ENCODE assay signal across 8 cellular contexts in genomic region chr7:64887756-64888508, GRCh38. TPM values are rescaled to one million over a fixed set of nuclear protein-coding genes. Genes with fewer than 3 reads are reported as not detected.
DNase-seq lines count a peak whose midpoint lies in the region; ATAC-seq lines count a peak whose summit lies in the region.

No MANE protein-coding gene starts in this region.

- CTCF ChIA-PET in CD4-positive, alpha-beta memory T cell (lab: Charles Lee; ENCODE audit: partially characterized antibody): interaction anchor here (0.7 to 1.2 kb wide), 5 partner anchors 8 to 222 kb away, joined by 3 to 5 read pairs (median 4); partner anchors contain the start of genes ZNF107 and ZNF273
- CTCF ChIA-PET in activated naive CD4-positive, alpha-beta T cell treated with anti-CD3 and anti-CD28 coated beads, Interleukin-2, amount 10 ng/mL, durations not matched to agents 7 days and 5 days (lab: Charles Lee): interaction anchor here (0.5 to 1.8 kb wide), 4 partner anchors 9 to 157 kb away, joined by 3 to 9 read pairs (median 4); partner anchors contain the start of gene ZNF273

- H3K9ac ChIP-seq in Karpas-422 (ENCODE audit: low read length): no peak overlapping the region

- H3K27ac Mint-ChIP-seq in CD4-positive, alpha-beta memory T cell: peak overlapping the region in 5 of 7 donors; percentile 9 to 78 (median 66)
- peak overlapping the region; percentile 37 for H3K27ac Mint-ChIP-seq in activated naive CD4-positive, alpha-beta T cell treated with anti-CD3 and anti-CD28 coated beads, Interleukin-2, amount 10 ng/mL, durations not matched to agents 7 days and 5 days

- peaks cover 0 to 3% (median 0%) of the 10 kb centered on the region in 8 donors for H3K9me3 Mint-ChIP-seq in CD4-positive, alpha-beta memory T cell
- H3K9me3 Mint-ChIP-seq in activated naive CD4-positive, alpha-beta T cell treated with anti-CD3 and anti-CD28 coated beads, Interleukin-2, amount 10 ng/mL, durations not matched to agents 7 days and 5 days: peaks cover 10% of the 10 kb centered on the region

- no peak overlapping the region for H3K4me2 ChIP-seq in Karpas-422 (ENCODE audit: low read depth, low read length, poor library complexity, severe bottlenecking)

- H3K4me1 ChIP-seq in CD4-positive, alpha-beta memory T cell (ENCODE audit: insufficient read depth, low read length): peaks cover 18% of the 10 kb centered on the region
- H3K4me1 ChIP-seq in Karpas-422 (ENCODE audit: low read length): no peaks in the 10 kb centered on the region

- peak overlapping the region; percentile 16 to 65 for H3K4me3 ChIP-seq in CD4-positive, alpha-beta memory T cell (ENCODE audit: low read length in 2 of 2)
- H3K4me3 ChIP-seq in Karpas-422 (ENCODE audit: low read length): no peak overlapping the region

- H3K36me3 Mint-ChIP-seq in CD4-positive, alpha-beta memory T cell: no peaks in the 10 kb centered on the region
- H3K36me3 Mint-ChIP-seq in activated naive CD4-positive, alpha-beta T cell treated with anti-CD3 and anti-CD28 coated beads, Interleukin-2, amount 10 ng/mL, durations not matched to agents 7 days and 5 days: peaks cover 2% of the 10 kb centered on the region

- H3K27me3 Mint-ChIP-seq in CD4-positive, alpha-beta memory T cell: peaks cover 36 to 48% of the 10 kb centered on the region in 2 donors
- H3K27me3 Mint-ChIP-seq in activated naive CD4-positive, alpha-beta T cell treated with anti-CD3 and anti-CD28 coated beads, Interleukin-2, amount 10 ng/mL, durations not matched to agents 7 days and 5 days: peaks cover 95% of the 10 kb centered on the region

- no peaks in the 10 kb centered on the region for H4K20me1 ChIP-seq in Karpas-422 (ENCODE audit: insufficient read depth, low read depth, low read length)

- H3K9me3 ChIP-seq in CD4-positive, alpha-beta memory T cell (ENCODE audit: control insufficient read depth in 1 of 2, low read length in 2 of 2): no peaks in the 10 kb centered on the region
- H3K9me3 ChIP-seq in Karpas-422 (ENCODE audit: low read length): no peaks in the 10 kb centered on the region

- no peaks in the 10 kb centered on the region for H3K9me2 ChIP-seq in Karpas-422 (replicated peaks; ENCODE audit: insufficient read depth, low read length)

- no peak overlapping the region for H2AFZ ChIP-seq in Karpas-422 (ENCODE audit: low read length)

- ATAC-seq in GM18873 (IDR thresholded peaks at IDR 0.05; ENCODE audit: low FRiP score, unreplicated experiment): no peak
- no peak for ATAC-seq in GM21723 (IDR thresholded peaks at IDR 0.05; ENCODE audit: unreplicated experiment)

- POLR2A ChIA-PET in CD4-positive, alpha-beta memory T cell (lab: Charles Lee; ENCODE audit: partially characterized antibody): interaction anchor here (1.8 kb wide), 1 partner anchor 15 kb away, joined by 12 read pairs; the partner anchor contains the start of gene ZNF273

- H3K79me2 ChIP-seq in Karpas-422 (ENCODE audit: low read length): no peaks in the 10 kb centered on the region

- no peaks in the 10 kb centered on the region for H3K36me3 ChIP-seq in CD4-positive, alpha-beta memory T cell (ENCODE audit: insufficient read depth, low read length)
- H3K36me3 ChIP-seq in Karpas-422 (ENCODE audit: insufficient read depth, low read length): no peaks in the 10 kb centered on the region

- peaks cover 5% of the 10 kb centered on the region for H3K27me3 ChIP-seq in CD4-positive, alpha-beta memory T cell (ENCODE audit: insufficient read depth, low read length)
- H3K27me3 ChIP-seq in Karpas-422 (ENCODE audit: low read length): no peaks in the 10 kb centered on the region

- no peak overlapping the region for H3K27ac ChIP-seq in CD4-positive, alpha-beta memory T cell (ENCODE audit: low read depth, low read length)
- H3K27ac ChIP-seq in Karpas-422 (ENCODE audit: low read length): no peak overlapping the region

- intact Hi-C loops in CD4-positive, alpha-beta memory T cell (cut with micrococcal nuclease): loop anchor here (2.0 to 5.0 kb wide), 3 partner anchors 15 to 419 kb away; partner anchors contain the start of genes ERV3-1 and ZNF273

- peak in 4 of 5 donors; percentile 15 to 41 (median 30) for DNase-seq in CD4-positive, alpha-beta memory T cell
- DNase-seq in Karpas-422 (peak; percentile 72), hepatic stellate cell (ENCODE audit: low spot score) (peak; percentile 4), retina (peak; percentile 43), NCI-H774 (lab: John Stamatoyannopoulos, UW) (no peak)
- DNase-seq in activated naive CD4-positive, alpha-beta T cell treated with anti-CD3 and anti-CD28 coated beads, Interleukin-2, amount 10 ng/mL, durations not matched to agents 7 days and 5 days: peak; percentile 46

- H3K4me3 Mint-ChIP-seq in CD4-positive, alpha-beta memory T cell: peak overlapping the region; percentile 82 to 97 (median 90)
- peak overlapping the region; percentile 72 for H3K4me3 Mint-ChIP-seq in activated naive CD4-positive, alpha-beta T cell treated with anti-CD3 and anti-CD28 coated beads, Interleukin-2, amount 10 ng/mL, durations not matched to agents 7 days and 5 days

- peaks cover 5 to 26% (median 13%) of the 10 kb centered on the region in 4 donors for H3K4me1 Mint-ChIP-seq in CD4-positive, alpha-beta memory T cell
- peaks cover 10% of the 10 kb centered on the region for H3K4me1 Mint-ChIP-seq in activated naive CD4-positive, alpha-beta T cell treated with anti-CD3 and anti-CD28 coated beads, Interleukin-2, amount 10 ng/mL, durations not matched to agents 7 days and 5 days

RNA-seq across cellular contexts. Expression of gene ZNF273, which starts 15.1 kb away (rescaled TPM):
- 1 to 10 TPM; 8.3 to 8.9 TPM for total RNA-seq in CD4-positive, alpha-beta memory T cell
- 1 to 10 TPM; 5.0 to 5.1 TPM for polyA plus RNA-seq in CD4-positive, alpha-beta memory T cell
- 16.2 and 22.0 TPM in 2 replicates for total RNA-seq in Karpas-422 (2014; rRNA removed; shearing (Covaris generic); ENCODE audit: low replicate concordance)
